8 cellular contexts compared by ENCODE assay signal in the genomic region with DNA sequence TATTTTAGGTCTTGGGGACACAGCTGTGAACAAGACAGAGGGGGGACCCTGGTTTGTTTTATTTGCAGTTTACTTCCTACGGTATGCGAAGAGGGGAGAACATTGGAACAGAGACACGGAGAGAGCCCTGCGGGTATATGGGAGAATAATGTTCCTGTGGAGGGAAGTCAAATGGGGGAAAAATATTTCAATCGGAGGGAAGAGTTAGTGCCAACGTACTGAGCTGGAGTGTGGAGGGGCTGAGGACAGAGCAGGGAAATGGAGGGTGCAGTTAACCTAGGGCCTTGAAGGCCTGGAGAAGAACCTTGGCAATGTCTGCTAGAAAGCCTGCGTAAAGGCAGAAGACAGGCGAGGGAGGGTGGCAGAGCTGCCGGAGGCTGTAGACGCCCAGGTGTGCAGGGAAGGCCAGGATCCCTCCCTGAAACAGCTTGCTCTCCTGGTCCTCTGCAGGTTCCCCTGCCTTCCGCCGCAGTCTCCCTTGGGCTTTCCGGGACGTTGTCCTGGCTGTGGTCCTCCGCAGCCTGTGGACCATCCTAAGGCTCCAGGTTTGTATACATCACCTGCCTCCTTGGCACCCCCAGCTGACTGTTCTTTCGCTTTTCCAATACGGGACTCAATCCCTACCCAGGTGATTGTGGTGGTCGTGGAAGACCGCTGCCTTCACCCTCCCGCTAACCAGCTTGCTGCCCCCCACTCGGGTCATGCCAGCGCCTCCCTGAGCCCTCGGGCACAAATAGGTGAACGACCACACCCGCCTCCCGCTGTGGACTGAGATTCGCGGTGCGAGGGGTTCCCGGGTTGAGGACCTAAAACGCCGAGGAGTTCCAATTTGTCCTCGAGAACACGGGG. TPM values are rescaled to one million over a fixed set of nuclear protein-coding genes. Genes with fewer than 3 reads are reported as not detected.
DNase-seq lines count a peak whose midpoint lies in the region; ATAC-seq and TF ChIP-seq lines count a peak whose summit lies in the region.

No MANE protein-coding gene starts in this region.

- peak overlapping the region; percentile 99 for H3K4me3 Mint-ChIP-seq in HFFc6
- peak overlapping the region; percentile 85 for H3K4me3 Mint-ChIP-seq in activated T-helper 17 cell treated with anti-CD3 and anti-CD28 coated beads, Interleukin-2, amount 50 U/mL, for 72 hours

- DNase-seq in HFFc6 (no peak), kidney epithelial cell (ENCODE audit: low read depth) (no peak), thoracic aorta (ENCODE audit: low spot score) (no peak), NCI-H128 (lab: John Stamatoyannopoulos, UW; ENCODE audit: unreplicated experiment) (no peak), NCI-H524 (lab: John Stamatoyannopoulos, UW) (no peak)
- no peak for DNase-seq in effector CD8-positive, alpha-beta T cell (lab: John Stamatoyannopoulos, UW)

- H3K79me2 ChIP-seq in DOHH2 (ENCODE audit: control insufficient read depth, low read length): peaks cover 92% of the 10 kb centered on the region

- H3K4me1 ChIP-seq in DOHH2 (ENCODE audit: control insufficient read depth, low read length): peaks cover 56% of the 10 kb centered on the region
- H3K4me1 ChIP-seq in thoracic aorta (ENCODE audit: control insufficient read depth in 1 of 2, low read depth in 2 of 2): peaks cover 33 to 71% of the 10 kb centered on the region in 2 donors

- peaks cover 18% of the 10 kb centered on the region; the same call in 1 of the 2 replicates for H4K20me1 ChIP-seq in DOHH2 (ENCODE audit: control insufficient read depth, insufficient read depth, low read depth, low read length)

- peak overlapping the region; percentile 99 for H3K27ac Mint-ChIP-seq in HFFc6
- H3K27ac Mint-ChIP-seq in activated T-helper 17 cell treated with anti-CD3 and anti-CD28 coated beads, Interleukin-2, amount 50 U/mL, for 72 hours: peak overlapping the region; percentile 99

- peaks cover 36% of the 10 kb centered on the region for H3F3A ChIP-seq in DOHH2 (ENCODE audit: control insufficient read depth, insufficient read depth)

- H3K4me2 ChIP-seq in DOHH2 (ENCODE audit: low read length): peak overlapping the region; percentile 92

- H3K9me3 Mint-ChIP-seq in HFFc6: no peaks in the 10 kb centered on the region
- H3K9me3 Mint-ChIP-seq in activated T-helper 17 cell treated with anti-CD3 and anti-CD28 coated beads, Interleukin-2, amount 50 U/mL, for 72 hours: no peaks in the 10 kb centered on the region

- peak overlapping the region; percentile 87 for H3K4me3 ChIP-seq in DOHH2 (ENCODE audit: low read length)
- peak overlapping the region; percentile 76 for H3K4me3 ChIP-seq in kidney epithelial cell (ENCODE audit: low read depth, low read length)
- H3K4me3 ChIP-seq in thoracic aorta: peak overlapping the region; percentile 76

- peaks cover 11% of the 10 kb centered on the region for H3K27me3 Mint-ChIP-seq in HFFc6 (ENCODE audit: insufficient read depth)
- H3K27me3 Mint-ChIP-seq in activated T-helper 17 cell treated with anti-CD3 and anti-CD28 coated beads, Interleukin-2, amount 50 U/mL, for 72 hours: no peaks in the 10 kb centered on the region

- H3K9me2 ChIP-seq in DOHH2 (replicated peaks; ENCODE audit: control insufficient read depth, low read length): no peaks in the 10 kb centered on the region

- ATAC-seq in activated T-helper 17 cell treated with anti-CD3 and anti-CD28 coated beads, Interleukin-2, amount 50 U/mL, for 72 hours (replicated peaks): no peak
- ATAC-seq in thoracic aorta (ENCODE audit: insufficient number of reproducible peaks, low FRiP score, low read depth): no peak

- H3K9me3 ChIP-seq in DOHH2 (ENCODE audit: control insufficient read depth, insufficient read depth, low read length) (no peaks in the 10 kb centered on the region), thoracic aorta (no peaks in the 10 kb centered on the region)

- H3K36me3 ChIP-seq in DOHH2 (ENCODE audit: control insufficient read depth, low read length): peaks cover 48% of the 10 kb centered on the region
- peaks cover 1% of the 10 kb centered on the region for H3K36me3 ChIP-seq in kidney epithelial cell (ENCODE audit: control insufficient read depth, insufficient read depth, low read length)
- peaks cover 12% of the 10 kb centered on the region for H3K36me3 ChIP-seq in thoracic aorta

- H3K4me1 Mint-ChIP-seq in HFFc6 (ENCODE audit: low read depth): peaks cover 60% of the 10 kb centered on the region
- peaks cover 34% of the 10 kb centered on the region for H3K4me1 Mint-ChIP-seq in activated T-helper 17 cell treated with anti-CD3 and anti-CD28 coated beads, Interleukin-2, amount 50 U/mL, for 72 hours

- H3K36me3 Mint-ChIP-seq in HFFc6 (ENCODE audit: low read depth): peaks cover 45% of the 10 kb centered on the region
- peaks cover 80% of the 10 kb centered on the region for H3K36me3 Mint-ChIP-seq in activated T-helper 17 cell treated with anti-CD3 and anti-CD28 coated beads, Interleukin-2, amount 50 U/mL, for 72 hours (ENCODE audit: low read depth)

- H3K27ac ChIP-seq in DOHH2 (ENCODE audit: low read depth, low read length) (peak overlapping the region; percentile 90), thoracic aorta (peak overlapping the region; percentile 96 to 99)

- no peak for TF ChIP-seq CTCF in DOHH2 (IDR thresholded peaks at IDR 0.05; ENCODE audit: low read depth, low read length, poor library complexity, severe bottlenecking)
- no peak for TF ChIP-seq CTCF in HFFc6 (IDR thresholded peaks at IDR 0.05)
- TF ChIP-seq CTCF in kidney epithelial cell (IDR thresholded peaks at IDR 0.05; ENCODE audit: insufficient read depth, low read length, poor library complexity, severe bottlenecking): no peak
- no peak for TF ChIP-seq CTCF in thoracic aorta (IDR thresholded peaks at IDR 0.05)

- H3K27me3 ChIP-seq in DOHH2 (ENCODE audit: control insufficient read depth, low read length): no peaks in the 10 kb centered on the region
- no peaks in the 10 kb centered on the region for H3K27me3 ChIP-seq in kidney epithelial cell (ENCODE audit: control insufficient read depth, insufficient read depth, low read length)
- H3K27me3 ChIP-seq in thoracic aorta (replicated peaks; ENCODE audit: insufficient read depth): no peaks in the 10 kb centered on the region

RNA-seq across cellular contexts. Expression of a gene that starts 1.9 kb away (rescaled TPM):
- total RNA-seq in HFFc6 (2021; fragmentation: NEBNext Ultra II Directional; extraction: Animal tissue kit (Norgen Biotek cat#: 25700)): 1,000 to 10,000 TPM; 1,737 to 2,012 (median 1,885) TPM
- 1,000 to 10,000 TPM; 2,150 to 2,706 TPM for total RNA-seq in activated T-helper 17 cell treated with anti-CD3 and anti-CD28 coated beads, Interleukin-2, amount 50 U/mL, for 72 hours
- total RNA-seq in kidney epithelial cell: 4,909 and 5,323 TPM in 2 replicates
- 1,000 to 10,000 TPM; 1,534 to 1,629 TPM for total RNA-seq in thoracic aorta

RNA-seq across cellular contexts. Expression of a gene that starts 15.3 kb away (rescaled TPM):
- total RNA-seq in HFFc6 (2021; fragmentation: NEBNext Ultra II Directional; extraction: Animal tissue kit (Norgen Biotek cat#: 25700)): 1 to 10 TPM; 5.2 to 6.9 (median 5.6) TPM
- 10 to 100 TPM; 14.3 to 19.4 TPM for total RNA-seq in activated T-helper 17 cell treated with anti-CD3 and anti-CD28 coated beads, Interleukin-2, amount 50 U/mL, for 72 hours
- 2.2 and 6.0 TPM in 2 replicates for total RNA-seq in kidney epithelial cell
- 10 to 100 TPM; 13.1 to 15.9 TPM for total RNA-seq in thoracic aorta

RNA-seq across cellular contexts. Expression of a gene that starts 22.6 kb away (rescaled TPM):
- total RNA-seq in HFFc6 (2021; fragmentation: NEBNext Ultra II Directional; extraction: Animal tissue kit (Norgen Biotek cat#: 25700)): 10 to 100 TPM; 20.3 to 24.0 (median 22.5) TPM
- 10 to 100 TPM; 27.1 to 30.8 TPM for total RNA-seq in activated T-helper 17 cell treated with anti-CD3 and anti-CD28 coated beads, Interleukin-2, amount 50 U/mL, for 72 hours
- total RNA-seq in kidney epithelial cell (15.8 and 17.5 TPM in 2 replicates), thoracic aorta (10 to 100 TPM; 12.2 to 12.4 TPM)

RNA-seq across cellular contexts. Expression of a gene that starts 40.7 kb away (rescaled TPM):
- total RNA-seq in HFFc6 (2021; fragmentation: NEBNext Ultra II Directional; extraction: Animal tissue kit (Norgen Biotek cat#: 25700)): 1 to 10 TPM; 2.8 to 7.5 (median 5.3) TPM
- 1 to 10 TPM; 2.7 to 5.9 TPM for total RNA-seq in activated T-helper 17 cell treated with anti-CD3 and anti-CD28 coated beads, Interleukin-2, amount 50 U/mL, for 72 hours
- total RNA-seq in kidney epithelial cell (2.9 and 4.4 TPM in 2 replicates), thoracic aorta (10 to 100 TPM; 11.4 to 14.7 TPM)
